In genomic region chr11:3989891-3990290, GRCh38 we compare ENCODE assay signal across 15 cellular contexts.
A peak's percentile ranks its signal among the peaks of the same experiment; 100 is the strongest.
DNase-seq lines count a peak whose midpoint lies in the region; ATAC-seq and TF ChIP-seq lines count a peak whose summit lies in the region.
"Had no signal": no experiment of that assay in that cellular context is flagged by ENCODE, and none has a peak within 500 bp of the region (broad histone marks: within the 10 kb centered on the region; RNA-seq: fewer than 3 reads in every experiment).

No MANE protein-coding gene starts in this region.

- peaks cover 52% of the 10 kb centered on the region for H3K36me3 Mint-ChIP-seq in activated CD8-positive, alpha-beta T cell treated with anti-CD3 and anti-CD28 coated beads, Interleukin-2, amount 10 ng/mL, durations not matched to agents 7 days and 5 days (ENCODE audit: low read depth)

- H3K27ac ChIP-seq in DND-41 (ENCODE audit: low read length) (peak overlapping the region; percentile 49), GM23248 (no peak overlapping the region), mesenchymal stem cell (ENCODE audit: low read length, poor library complexity, severe bottlenecking) (no peak overlapping the region)
- H3K27ac ChIP-seq: BLaER1 treated with 17β-estradiol and CSF1 and Interleukin-3, amounts not matched to agents 10 nM and 100 nM; SK-N-MC; skin epidermis had no signal

- H4K91ac ChIP-seq in mesenchymal stem cell (ENCODE audit: low read length) = no peak overlapping the region

- H3K9ac ChIP-seq in DND-41 (ENCODE audit: low read depth, low read length) = no peak overlapping the region
- no peak overlapping the region for H3K9ac ChIP-seq in GM23248
- peak overlapping the region; percentile 67 for H3K9ac ChIP-seq in mesenchymal stem cell (ENCODE audit: low read length)
- H3K9ac ChIP-seq: BLaER1 treated with 17β-estradiol and CSF1 and Interleukin-3, amounts not matched to agents 10 nM and 100 nM had no signal

- H3K27ac Mint-ChIP-seq in activated CD8-positive, alpha-beta T cell treated with anti-CD3 and anti-CD28 coated beads, Interleukin-2, amount 10 ng/mL, durations not matched to agents 7 days and 5 days = peak overlapping the region; percentile 82

- no peak for TF ChIP-seq CTCF in DND-41 (IDR thresholded peaks at IDR 0.05; ENCODE audit: borderline replicate concordance, extremely low read depth, low read length, poor library complexity, severe bottlenecking)

- H4K20me1 ChIP-seq in DND-41 (ENCODE audit: insufficient read depth, low read length) = no peaks in the 10 kb centered on the region
- no peaks in the 10 kb centered on the region for H4K20me1 ChIP-seq in GM23248 (ENCODE audit: insufficient read depth)

- H3K9me2 ChIP-seq in GM23248 (ENCODE audit: insufficient read depth) = no peaks in the 10 kb centered on the region

- peaks cover 22% of the 10 kb centered on the region for H3K79me1 ChIP-seq in mesenchymal stem cell (replicated peaks; ENCODE audit: low read length, poor library complexity, severe bottlenecking)

- peaks cover 71% of the 10 kb centered on the region for H3K4me1 Mint-ChIP-seq in activated CD8-positive, alpha-beta T cell treated with anti-CD3 and anti-CD28 coated beads, Interleukin-2, amount 10 ng/mL, durations not matched to agents 7 days and 5 days (ENCODE audit: low read depth)

- peaks cover 5% of the 10 kb centered on the region; the same call in 1 of the 2 replicates for H3F3A ChIP-seq in GM23248 (ENCODE audit: insufficient read depth)

- H2BK15ac ChIP-seq in mesenchymal stem cell (ENCODE audit: low read depth, poor library complexity, severe bottlenecking) = no peak overlapping the region

- H3K4me2 ChIP-seq in DND-41 (ENCODE audit: insufficient read depth, low read length) (peak overlapping the region; percentile 8; the same call in 1 of the 2 replicates), GM23248 (ENCODE audit: unreplicated experiment) (no peak overlapping the region), mesenchymal stem cell (ENCODE audit: low read length, poor library complexity, severe bottlenecking) (no peak overlapping the region)
- H3K4me2 ChIP-seq: BLaER1 treated with 17β-estradiol and CSF1 and Interleukin-3, amounts not matched to agents 10 nM and 100 nM had no signal

- no peak overlapping the region for H3K18ac ChIP-seq in mesenchymal stem cell (ENCODE audit: low read depth in 1 of 2, low read length in 2 of 2)

- in situ Hi-C loops in GM23248 (cut with MboI) = no loop called here

- POLR2A ChIA-PET in activated CD8-positive, alpha-beta T cell treated with anti-CD3 and anti-CD28 coated beads, Interleukin-2, amount 10 ng/mL, durations not matched to agents 7 days and 5 days (lab: Charles Lee) = interaction anchor here (1.2 kb wide), 1 partner anchor 135 kb away, joined by 10 read pairs; the partner anchor contains the start of gene STIM1

- H3K79me2 ChIP-seq in DND-41 (ENCODE audit: insufficient read depth, low read length) (peaks cover 41% of the 10 kb centered on the region), GM23248 (ENCODE audit: insufficient read depth) (no peaks in the 10 kb centered on the region)

- CTCF ChIA-PET in activated CD8-positive, alpha-beta T cell treated with anti-CD3 and anti-CD28 coated beads, Interleukin-2, amount 10 ng/mL, durations not matched to agents 7 days and 5 days (lab: Charles Lee) = interaction anchor here (0.9 to 4.2 kb wide), 8 partner anchors 41 to 148 kb away, joined by 3 to 20 read pairs (median 4); partner anchors contain the start of gene STIM1

- WGBS in GM23248 (ENCODE audit: low coverage in 1 of 2, low lambda C conversion rate in 2 of 2, missing lambda C conversion rate in 2 of 2), 2 experiments = 76 to 78% methylated on average over 4 of the region's 4 CpGs
- WGBS in mesenchymal stem cell = 43% methylated on average over 3 of the region's 4 CpGs

- no peak overlapping the region for H2BK12ac ChIP-seq in mesenchymal stem cell (ENCODE audit: low read length in 2 of 2)

- H3K27me3 Mint-ChIP-seq in activated CD8-positive, alpha-beta T cell treated with anti-CD3 and anti-CD28 coated beads, Interleukin-2, amount 10 ng/mL, durations not matched to agents 7 days and 5 days (ENCODE audit: low read depth) = no peaks in the 10 kb centered on the region

- H2AFZ ChIP-seq in DND-41 (ENCODE audit: low read depth, low read length) (no peak overlapping the region), GM23248 (peak overlapping the region; percentile 52; the same call in 1 of the 2 replicates), mesenchymal stem cell (ENCODE audit: low read depth, low read length) (no peak overlapping the region)

- no peak overlapping the region for H2AK5ac ChIP-seq in mesenchymal stem cell (ENCODE audit: low read length, severe bottlenecking)

- H3K4ac ChIP-seq in mesenchymal stem cell (ENCODE audit: low read depth in 1 of 2, low read length in 2 of 2) = no peak overlapping the region

- peaks cover 13% of the 10 kb centered on the region for H3K9me3 Mint-ChIP-seq in activated CD8-positive, alpha-beta T cell treated with anti-CD3 and anti-CD28 coated beads, Interleukin-2, amount 10 ng/mL, durations not matched to agents 7 days and 5 days (ENCODE audit: insufficient read depth)

- peak; percentile 33 for DNase-seq in DND-41
- no peak for DNase-seq in GM23248
- peak; percentile 59 for DNase-seq in activated CD8-positive, alpha-beta T cell treated with anti-CD3 and anti-CD28 coated beads, Interleukin-2, amount 10 ng/mL, durations not matched to agents 7 days and 5 days
- DNase-seq in mesenchymal stem cell = no peak
- no peak for DNase-seq in NCI-H2081 treated with DMSO at 0.1 percent for 48 hours (lab: John Stamatoyannopoulos, UW)
- DNase-seq in AG08396 (ENCODE audit: low spot score) = no peak
- DNase-seq: amniotic stem cell, foreskin fibroblast, Karpas-422 had no signal

- H2BK5ac ChIP-seq in mesenchymal stem cell (ENCODE audit: low read depth, low read length, poor library complexity, severe bottlenecking) = no peak overlapping the region

- H3K4me3 ChIP-seq in DND-41 (ENCODE audit: low read depth in 1 of 2, low read length in 2 of 2) (no peak overlapping the region), GM23248 (peak overlapping the region; percentile 64; the same call in 1 of the 2 replicates), mesenchymal stem cell (ENCODE audit: insufficient read depth in 1 of 2, low read depth in 1 of 2, low read length in 2 of 2) (peak overlapping the region in 1 of 2 experiments; percentile 54)
- H3K4me3 ChIP-seq: BLaER1 treated with 17β-estradiol and CSF1 and Interleukin-3, amounts not matched to agents 10 nM and 100 nM; SK-N-MC; skin epidermis had no signal

- H3K36me3 ChIP-seq in DND-41 (ENCODE audit: insufficient read depth, low read length) (no peaks in the 10 kb centered on the region), GM23248 (ENCODE audit: low read depth) (no peaks in the 10 kb centered on the region), mesenchymal stem cell (ENCODE audit: control insufficient read depth in 1 of 2, insufficient read depth in 2 of 2, low read depth in 1 of 2, low read length in 2 of 2) (peaks cover 0 to 3% of the 10 kb centered on the region in 2 experiments)

- no peak overlapping the region for H4K8ac ChIP-seq in mesenchymal stem cell (ENCODE audit: low read length)

- peak overlapping the region; percentile 44 for H3K4me3 Mint-ChIP-seq in activated CD8-positive, alpha-beta T cell treated with anti-CD3 and anti-CD28 coated beads, Interleukin-2, amount 10 ng/mL, durations not matched to agents 7 days and 5 days

- peaks cover 17% of the 10 kb centered on the region for H3K4me1 ChIP-seq in DND-41 (ENCODE audit: insufficient read depth, low read length)
- H3K4me1 ChIP-seq in GM23248 (ENCODE audit: insufficient read depth) = no peaks in the 10 kb centered on the region
- H3K4me1 ChIP-seq in mesenchymal stem cell (ENCODE audit: control insufficient read depth, insufficient read depth, low read depth, low read length) = peaks cover under 1% of the 10 kb centered on the region

- peak; percentile 87 for ATAC-seq in DND-41 (ENCODE audit: insufficient read depth, low read depth)
- ATAC-seq in activated CD8-positive, alpha-beta T cell treated with anti-CD3 and anti-CD28 coated beads, Interleukin-2, amount 10 ng/mL, durations not matched to agents 7 days and 5 days = peak; percentile 74
- no peak for ATAC-seq in GM19452 (IDR thresholded peaks at IDR 0.05; ENCODE audit: unreplicated experiment)
- ATAC-seq: left lobe of liver, Panc1 had no signal

- no peak overlapping the region for H3K23ac ChIP-seq in mesenchymal stem cell (ENCODE audit: low read length in 2 of 2)

- H3K9me3 ChIP-seq in DND-41 (ENCODE audit: insufficient read depth, low read length, severe bottlenecking) (peaks cover 14% of the 10 kb centered on the region), GM23248 (ENCODE audit: low read depth) (no peaks in the 10 kb centered on the region), mesenchymal stem cell (ENCODE audit: control insufficient read depth, low read length) (peaks cover 28% of the 10 kb centered on the region)

- H3K27me3 ChIP-seq in DND-41 (ENCODE audit: insufficient read depth, low read length, poor library complexity) (no peaks in the 10 kb centered on the region), GM23248 (replicated peaks; ENCODE audit: insufficient read depth) (no peaks in the 10 kb centered on the region), mesenchymal stem cell (ENCODE audit: control insufficient read depth in 1 of 2, insufficient read depth in 1 of 2, low read length in 2 of 2) (no peaks in the 10 kb centered on the region)
- H3K27me3 ChIP-seq: BLaER1 treated with 17β-estradiol and CSF1 and Interleukin-3, amounts not matched to agents 10 nM and 100 nM had no signal

- no peak overlapping the region for H3K14ac ChIP-seq in mesenchymal stem cell (ENCODE audit: low read length in 2 of 2)

- H2BK120ac ChIP-seq in mesenchymal stem cell (ENCODE audit: low read depth, low read length) = no peak overlapping the region

Comparison
In these comparisons a context has a peak if more than half of its experiments do, and no peak if none do; other contexts are left out.
1. DNase-seq: peak in DND-41 (single experiment) and activated CD8-positive, alpha-beta T cell treated with anti-CD3 and anti-CD28 coated beads, Interleukin-2, amount 10 ng/mL, durations not matched to agents 7 days and 5 days (single experiment); none in GM23248 (single experiment), mesenchymal stem cell (single experiment), NCI-H2081 treated with DMSO at 0.1 percent for 48 hours (single experiment) and AG08396 (single experiment).